Comparison of ENCODE assay signal across 8 cellular contexts in genomic region chr15:65286704-65287514, GRCh38. TPM values are rescaled to one million over a fixed set of nuclear protein-coding genes. Genes with fewer than 3 reads are reported as not detected.
DNase-seq lines count a peak whose midpoint lies in the region; ATAC-seq lines count a peak whose summit lies in the region.

A gene with protein sequence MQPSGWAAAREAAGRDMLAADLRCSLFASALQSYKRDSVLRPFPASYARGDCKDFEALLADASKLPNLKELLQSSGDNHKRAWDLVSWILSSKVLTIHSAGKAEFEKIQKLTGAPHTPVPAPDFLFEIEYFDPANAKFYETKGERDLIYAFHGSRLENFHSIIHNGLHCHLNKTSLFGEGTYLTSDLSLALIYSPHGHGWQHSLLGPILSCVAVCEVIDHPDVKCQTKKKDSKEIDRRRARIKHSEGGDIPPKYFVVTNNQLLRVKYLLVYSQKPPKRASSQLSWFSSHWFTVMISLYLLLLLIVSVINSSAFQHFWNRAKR (minus strand): TSS chr15:65286883. CDS start chr15:65286426, 457 bp downstream.

- CTCF ChIA-PET in activated CD8-positive, alpha-beta memory T cell treated with anti-CD3 and anti-CD28 coated beads for 36 hours (lab: Charles Lee), result interaction anchor here (0.6 to 3.6 kb wide), 13 partner anchors 9 to 262 kb away, joined by 3 to 15 read pairs (median 4); partner anchors contain the start of genes CLPX and RNU5B-1

- H3K4me3 ChIP-seq in effector memory CD4-positive, alpha-beta T cell (ENCODE audit: insufficient read depth, low read depth, low read length, poor library complexity, severe bottlenecking), result peak within 1 kb of the TSS; percentile 90

- DNase-seq in Caki2 (ENCODE audit: low read depth) (peak; percentile 91), HT1080 (ENCODE audit: low read depth) (peak; percentile 85), NOMO-1 (lab: John Stamatoyannopoulos, UW; ENCODE audit: unreplicated experiment in 2 of 2) (peak; percentile 89 to 96), mesenteric fat pad (ENCODE audit: low spot score) (peak; percentile 97)
- DNase-seq in effector memory CD4-positive, alpha-beta T cell, result peak; percentile 87 to 90 (median 90)
- peak; percentile 79 for DNase-seq in stimulated activated CD8-positive, alpha-beta memory T cell treated with anti-CD3 and anti-CD28 coated beads, Interleukin-15, amount 100 ng/mL, for 24 hours (ENCODE audit: low read depth)

- no peaks in the 10 kb centered on the region for H3K27me3 ChIP-seq in effector memory CD4-positive, alpha-beta T cell (replicated peaks; ENCODE audit: control insufficient read depth, insufficient read depth, low read length, poor library complexity, severe bottlenecking)

- H3K27ac ChIP-seq in effector memory CD4-positive, alpha-beta T cell (ENCODE audit: insufficient read depth, low read length, poor library complexity, severe bottlenecking), result peak within 1 kb of the TSS; percentile 82

- in situ Hi-C loops in Caki2 (cut with HindIII; ENCODE audit: low pct_unique_long_range_greater_than_20kb, low sequenced_read_pairs), result no loop called here

- ATAC-seq in GM21367 (IDR thresholded peaks at IDR 0.05; ENCODE audit: unreplicated experiment), result peak; percentile 87

- POLR2A ChIA-PET in activated CD8-positive, alpha-beta memory T cell treated with anti-CD3 and anti-CD28 coated beads for 36 hours (lab: Charles Lee), result interaction anchor here (0.6 to 3.4 kb wide), 11 partner anchors 8 to 1687 kb away, joined by 3 to 34 read pairs (median 10); partner anchors contain the start of genes CLPX, RNU5B-1 and TRIP4

- H3K4me1 ChIP-seq in effector memory CD4-positive, alpha-beta T cell (ENCODE audit: control insufficient read depth, insufficient read depth, low read length, poor library complexity, severe bottlenecking), result peaks cover 15% of the 10 kb centered on the region

- H3K9me3 ChIP-seq in effector memory CD4-positive, alpha-beta T cell (ENCODE audit: control insufficient read depth, low read length), result no peaks in the 10 kb centered on the region

- no peaks in the 10 kb centered on the region for H3K36me3 ChIP-seq in effector memory CD4-positive, alpha-beta T cell (ENCODE audit: control insufficient read depth, insufficient read depth, low read length)

RNA-seq across cellular contexts. Expression of the gene that starts here (rescaled TPM):
- 10.0 and 16.9 TPM in 2 replicates for total RNA-seq in Caki2 (2014; rRNA removed; shearing (Covaris generic); ENCODE audit: low replicate concordance)
- 50.8 and 60.0 TPM in 2 replicates for total RNA-seq in HT1080 (2014; rRNA removed; shearing (Covaris generic))
- polyA plus RNA-seq in HT1080 (2015; cell fraction: cytosol; rRNA removed), result 7.2 and 7.8 TPM in 2 replicates
- 4.2 and 4.6 TPM in 2 replicates for polyA plus RNA-seq in HT1080 (2015; cell fraction: nucleus; rRNA removed)
- 10 to 100 TPM; 11.3 to 12.5 TPM for total RNA-seq in activated CD8-positive, alpha-beta memory T cell treated with anti-CD3 and anti-CD28 coated beads for 36 hours
- total RNA-seq in mesenteric fat pad, result 6.0 TPM

Comparison
In these comparisons a context has a peak if more than half of its experiments do, and no peak if none do; other contexts are left out.
1. Peak in every context shown above with its lines: DNase-seq, ATAC-seq, H3K4me3 ChIP-seq and H3K27ac ChIP-seq.